Comparison of ENCODE assay signal across 8 cellular contexts in genomic region chr1:86419277-86419903, GRCh38. TPM values are rescaled to one million over a fixed set of nuclear protein-coding genes. Genes with fewer than 3 reads are reported as not detected.
A peak's percentile ranks its signal among the peaks of the same experiment; 100 is the strongest.
DNase-seq lines count a peak whose midpoint lies in the region; ATAC-seq, FAIRE-seq and TF ChIP-seq lines count a peak whose summit lies in the region.

No MANE protein-coding gene starts in this region.

- peak in 3 of 5 donors; percentile 39 to 60 (median 58) for DNase-seq in CD8-positive, alpha-beta memory T cell
- peak; percentile 19 to 50 for DNase-seq in SJCRH30
- DNase-seq in bronchial epithelial cell (ENCODE audit: low read depth): peak; percentile 65
- DNase-seq in foreskin melanocyte: no peak
- no peak for DNase-seq in nephron progenitor cell

- peaks cover 3 to 18% of the 10 kb centered on the region in 2 donors for H3K27me3 Mint-ChIP-seq in CD8-positive, alpha-beta memory T cell
- H3K27me3 Mint-ChIP-seq in nephron progenitor cell (ENCODE audit: low read depth, poor library complexity): peaks cover 11% of the 10 kb centered on the region

- no peaks in the 10 kb centered on the region for H3K9me3 ChIP-seq in CD8-positive, alpha-beta memory T cell (ENCODE audit: low read length)
- H3K9me3 ChIP-seq in SJCRH30 (replicated peaks): no peaks in the 10 kb centered on the region
- no peaks in the 10 kb centered on the region for H3K9me3 ChIP-seq in mucosa of rectum (ENCODE audit: control insufficient read depth in 2 of 2, low read length in 2 of 2)

- no peaks in the 10 kb centered on the region for H3K9me3 Mint-ChIP-seq in CD8-positive, alpha-beta memory T cell
- no peaks in the 10 kb centered on the region for H3K9me3 Mint-ChIP-seq in nephron progenitor cell

- no peak overlapping the region for H3K27ac ChIP-seq in CD8-positive, alpha-beta memory T cell (ENCODE audit: low read depth, low read length)
- H3K27ac ChIP-seq in SJCRH30 (no peak overlapping the region), mucosa of rectum (ENCODE audit: low read depth in 2 of 2, low read length in 2 of 2) (no peak overlapping the region)

- ATAC-seq in GM19025 (IDR thresholded peaks at IDR 0.05; ENCODE audit: low read depth, unreplicated experiment): peak; percentile 79
- peak; percentile 92 for ATAC-seq in HG03097 (IDR thresholded peaks at IDR 0.05; ENCODE audit: low FRiP score, unreplicated experiment)

- H3K36me3 ChIP-seq in CD8-positive, alpha-beta memory T cell (ENCODE audit: insufficient read depth, low read length): no peaks in the 10 kb centered on the region
- H3K36me3 ChIP-seq in SJCRH30 (no peaks in the 10 kb centered on the region), bronchial epithelial cell (ENCODE audit: control insufficient read depth, insufficient read depth, low read length) (no peaks in the 10 kb centered on the region), mucosa of rectum (ENCODE audit: control insufficient read depth in 2 of 2, insufficient read depth in 2 of 2, low read length in 2 of 2) (no peaks in the 10 kb centered on the region)

- CTCF ChIA-PET in CD8-positive, alpha-beta memory T cell (lab: Charles Lee): interaction anchor here (0.6 to 1.6 kb wide), 3 partner anchors 16 to 35 kb away, joined by 3 to 4 read pairs (median 3); no protein-coding TSS in a partner anchor

- POLR2A ChIA-PET in CD8-positive, alpha-beta memory T cell (lab: Charles Lee): no interaction called here

- H3K27me3 ChIP-seq in CD8-positive, alpha-beta memory T cell (ENCODE audit: insufficient read depth, low read length, poor library complexity, severe bottlenecking): no peaks in the 10 kb centered on the region
- H3K27me3 ChIP-seq in SJCRH30 (no peaks in the 10 kb centered on the region), bronchial epithelial cell (ENCODE audit: control insufficient read depth, insufficient read depth, low read length) (no peaks in the 10 kb centered on the region), mucosa of rectum (ENCODE audit: control insufficient read depth in 2 of 2, insufficient read depth in 2 of 2, low read length in 2 of 2) (no peaks in the 10 kb centered on the region)

- no peak overlapping the region for H3K4me3 ChIP-seq in CD8-positive, alpha-beta memory T cell (ENCODE audit: low read length)
- no peak overlapping the region for H3K4me3 ChIP-seq in SJCRH30
- H3K4me3 ChIP-seq in bronchial epithelial cell (ENCODE audit: low read depth, low read length): no peak overlapping the region
- peak overlapping the region; percentile 28 to 51 for H3K4me3 ChIP-seq in mucosa of rectum (ENCODE audit: low read length in 2 of 2)

- TF ChIP-seq CTCF in bronchial epithelial cell (IDR thresholded peaks at IDR 0.05; ENCODE audit: insufficient read depth, low read length, severe bottlenecking): peak; percentile 75
- TF ChIP-seq CTCF in nephron progenitor cell (IDR thresholded peaks at IDR 0.05): no peak

- peak overlapping the region in 4 of 7 donors; percentile 24 to 75 (median 65) for H3K4me3 Mint-ChIP-seq in CD8-positive, alpha-beta memory T cell
- no peak overlapping the region for H3K4me3 Mint-ChIP-seq in nephron progenitor cell

- no peak for FAIRE-seq in bronchial epithelial cell (lab: Jason Lieb, UNC)

- H3K4me1 Mint-ChIP-seq in CD8-positive, alpha-beta memory T cell: peaks cover 3 to 7% (median 6%) of the 10 kb centered on the region in 3 donors
- peaks cover 6% of the 10 kb centered on the region for H3K4me1 Mint-ChIP-seq in nephron progenitor cell

- H3K4me1 ChIP-seq in CD8-positive, alpha-beta memory T cell (ENCODE audit: insufficient read depth, low read length): no peaks in the 10 kb centered on the region
- H3K4me1 ChIP-seq in SJCRH30: no peaks in the 10 kb centered on the region
- H3K4me1 ChIP-seq in mucosa of rectum (ENCODE audit: control insufficient read depth in 2 of 2, insufficient read depth in 2 of 2, low read length in 2 of 2): peaks cover 5 to 13% of the 10 kb centered on the region in 2 donors

- peak overlapping the region in 4 of 8 donors; percentile 7 to 84 (median 45) for H3K27ac Mint-ChIP-seq in CD8-positive, alpha-beta memory T cell
- H3K27ac Mint-ChIP-seq in nephron progenitor cell: no peak overlapping the region

- H3K9ac ChIP-seq in mucosa of rectum (ENCODE audit: low read depth in 1 of 2, low read length in 2 of 2): no peak overlapping the region

- H3K36me3 Mint-ChIP-seq in CD8-positive, alpha-beta memory T cell: no peaks in the 10 kb centered on the region
- no peaks in the 10 kb centered on the region for H3K36me3 Mint-ChIP-seq in nephron progenitor cell (ENCODE audit: low read depth)

RNA-seq across cellular contexts. Expression of gene CLCA2, which starts 4.6 kb away (rescaled TPM):
- total RNA-seq in CD8-positive, alpha-beta memory T cell: not detected
- not detected for polyA plus RNA-seq in CD8-positive, alpha-beta memory T cell
- total RNA-seq in SJCRH30 (2014; rRNA removed; shearing (Covaris generic)): not detected in 2 replicates
- 15.3 and 84.4 TPM in 2 replicates for total RNA-seq in bronchial epithelial cell

RNA-seq across cellular contexts. Expression of gene ODF2L, which starts 23.3 kb away (rescaled TPM):
- 10 to 100 TPM; 27.6 to 30.1 TPM for total RNA-seq in CD8-positive, alpha-beta memory T cell
- 52.9 TPM for polyA plus RNA-seq in CD8-positive, alpha-beta memory T cell
- 20.7 and 25.3 TPM in 2 replicates for total RNA-seq in SJCRH30 (2014; rRNA removed; shearing (Covaris generic))
- 13.4 and 18.2 TPM in 2 replicates for total RNA-seq in bronchial epithelial cell

RNA-seq across cellular contexts. Expression of gene CLCA1, which starts 49.3 kb away (rescaled TPM):
- not detected for total RNA-seq in CD8-positive, alpha-beta memory T cell
- not detected for polyA plus RNA-seq in CD8-positive, alpha-beta memory T cell
- total RNA-seq in SJCRH30 (2014; rRNA removed; shearing (Covaris generic)): not detected in 2 replicates
- total RNA-seq in bronchial epithelial cell: 0.26 TPM in 1 of 2 replicates, not detected in the other

Comparison
In these comparisons a context has a peak if more than half of its experiments do, and no peak if none do; other contexts are left out.
1. DNase-seq: peak in CD8-positive, alpha-beta memory T cell (3 of 5), SJCRH30 (2 of 2) and bronchial epithelial cell (single experiment); none in foreskin melanocyte (single experiment) and nephron progenitor cell (single experiment).
2. H3K4me3 ChIP-seq: peak in mucosa of rectum (2 of 2); none in CD8-positive, alpha-beta memory T cell (single experiment), SJCRH30 (single experiment) and bronchial epithelial cell (single experiment).
3. RNA of gene CLCA2, which starts 4.6 kb away (total RNA-seq): 15.3 to 84.4 TPM in bronchial epithelial cell; not detected in CD8-positive, alpha-beta memory T cell and not detected in SJCRH30; every median in the first group is over 10 times any median in the second.